ENCODE assay signal across 26 cellular contexts in the genomic region with DNA sequence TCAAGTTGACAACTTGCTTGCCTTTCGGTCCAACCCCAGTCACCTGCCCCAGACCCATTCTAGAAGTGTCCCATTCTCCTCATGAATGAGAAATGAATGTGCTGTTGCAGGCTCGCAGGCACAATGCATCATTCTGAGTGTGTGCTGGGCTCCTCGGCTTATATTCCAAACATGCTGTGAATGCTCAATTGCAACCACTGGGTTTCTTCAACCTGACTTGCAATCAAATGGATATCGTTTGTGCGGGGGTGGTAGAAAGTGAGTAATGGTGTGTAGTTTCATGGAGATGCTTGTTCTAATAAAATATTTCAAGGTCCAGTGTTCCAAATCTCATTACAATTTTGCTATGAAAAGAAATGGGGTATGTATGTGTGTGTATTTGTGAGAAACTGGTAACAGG.
"Had no signal": no experiment of that assay in that cellular context is flagged by ENCODE, and none has a peak within 500 bp of the region (broad histone marks: within the 10 kb centered on the region; RNA-seq: fewer than 3 reads in every experiment).

No MANE protein-coding gene starts in this region.

- H3K27me3 Mint-ChIP-seq: dendritic cell treated with granulocyte-macrophage colony-stimulating factor and Interleukin-4, amounts not matched to agents 40 ng/mL and 50 ng/mL, for 4 days; memory B cell had no signal

- H3K27ac Mint-ChIP-seq: dendritic cell treated with granulocyte-macrophage colony-stimulating factor and Interleukin-4, amounts not matched to agents 40 ng/mL and 50 ng/mL, for 4 days; effector memory CD8-positive, alpha-beta T cell; endodermal cell; memory B cell; naive thymus-derived CD4-positive, alpha-beta T cell had no signal

- H3K36me3 Mint-ChIP-seq: naive thymus-derived CD4-positive, alpha-beta T cell had no signal

- H3K27me3 ChIP-seq: colonic mucosa, foreskin keratinocyte, gastroesophageal sphincter, heart left ventricle, hepatocyte, left lung had no signal

- H3K4me1 ChIP-seq: colonic mucosa, left lung, lower lobe of right lung had no signal

- H3K9me3 Mint-ChIP-seq: dendritic cell treated with granulocyte-macrophage colony-stimulating factor and Interleukin-4, amounts not matched to agents 40 ng/mL and 50 ng/mL, for 4 days had no signal

- H3K9me3 ChIP-seq: colonic mucosa, left lung, lower lobe of right lung had no signal

- H3K4me3 ChIP-seq: colonic mucosa, gastroesophageal sphincter, heart left ventricle, hepatocyte, left lung, lower lobe of right lung had no signal

- H3K36me3 ChIP-seq: colonic mucosa, gastroesophageal sphincter, heart left ventricle, left lung, lower lobe of right lung had no signal

- H2AFZ ChIP-seq: hepatocyte had no signal

- H3K27ac ChIP-seq: colonic mucosa, epithelial cell of prostate, foreskin keratinocyte, gastroesophageal sphincter, heart left ventricle, hepatocyte, left lung, lower lobe of right lung had no signal

- H3K4me2 ChIP-seq: hepatocyte had no signal

- H3K4me3 Mint-ChIP-seq: dendritic cell treated with granulocyte-macrophage colony-stimulating factor and Interleukin-4, amounts not matched to agents 40 ng/mL and 50 ng/mL, for 4 days; effector memory CD8-positive, alpha-beta T cell; endodermal cell; memory B cell; naive thymus-derived CD4-positive, alpha-beta T cell had no signal

- H3K79me2 ChIP-seq: hepatocyte had no signal

- FAIRE-seq: endometrium, frontal cortex, islet of Langerhans, keratinocyte had no signal

- DNase-seq: colonic mucosa; cortex of kidney; effector CD8-positive, alpha-beta T cell; effector memory CD8-positive, alpha-beta T cell; endodermal cell; erythroblast; foreskin keratinocyte; heart left ventricle; hypothalamus; left cardiac atrium; left lung; left ventricle myocardium superior; lower lobe of right lung; mesendoderm; midbrain; naive thymus-derived CD4-positive, alpha-beta T cell had no signal

- H3K4me1 Mint-ChIP-seq: memory B cell; naive thymus-derived CD4-positive, alpha-beta T cell had no signal

- ATAC-seq: effector memory CD8-positive, alpha-beta T cell; esophagus mucosa; foreskin keratinocyte; gastroesophageal sphincter; heart left ventricle; left cardiac atrium; left lung; left ventricle myocardium superior; lower lobe of right lung; naive thymus-derived CD4-positive, alpha-beta T cell had no signal
